Comparison of ENCODE assay signal across 1 cellular context in genomic region chr1:170660874-170661645, GRCh38.
A peak's percentile ranks its signal among the peaks of the same experiment; 100 is the strongest.
TF ChIP-seq lines count a peak whose summit lies in the region.

No MANE protein-coding gene starts in this region.

TF ChIP-seq in GM12878, 131 proteins besides CTCF, POLR2A, EP300 and RAD21 (continued from another document):
- TF ChIP-seq WRNIP1 (IDR thresholded peaks at IDR 0.05; ENCODE audit: borderline replicate concordance, low read depth, low read length) (no peak), NBN (IDR thresholded peaks at IDR 0.05) (0 out of 2 replicates have a peak, but pooled peaks have one; percentile 26), ZNF24 (IDR thresholded peaks at IDR 0.05) (no peak), ZBTB4 (CRISPR knock-in tag; IDR thresholded peaks at IDR 0.05) (no peak), RELB (IDR thresholded peaks at IDR 0.05; ENCODE audit: low read depth) (peak; percentile 55), MLLT1 (IDR thresholded peaks at IDR 0.05) (peak; percentile 60), ZNF687 (IDR thresholded peaks at IDR 0.05) (peak; percentile 65; the same call in 1 of the 2 replicates), HDAC6 (IDR thresholded peaks at IDR 0.05; ENCODE audit: unreplicated experiment) (no peak), DPF2 (IDR thresholded peaks at IDR 0.05) (peak; percentile 64; the same call in 1 of the 2 replicates), IKZF2 (IDR thresholded peaks at IDR 0.05) (peak; percentile 35 to 39; a peak in 2 of 4 replicates), IKZF1 (conservative IDR thresholded peaks at IDR 0.05) (peak; percentile 77), CBX5 (IDR thresholded peaks at IDR 0.05; ENCODE audit: low read depth) (no peak), GATAD2B (conservative IDR thresholded peaks at IDR 0.05; ENCODE audit: low read depth) (peak; percentile 43; the same call in 1 of the 2 replicates), BACH1 (IDR thresholded peaks at IDR 0.05; ENCODE audit: borderline replicate concordance) (peak; percentile 66), SMC3 (IDR thresholded peaks at IDR 0.05; ENCODE audit: borderline replicate concordance, low read length) (no peak)
